In the genomic region with DNA sequence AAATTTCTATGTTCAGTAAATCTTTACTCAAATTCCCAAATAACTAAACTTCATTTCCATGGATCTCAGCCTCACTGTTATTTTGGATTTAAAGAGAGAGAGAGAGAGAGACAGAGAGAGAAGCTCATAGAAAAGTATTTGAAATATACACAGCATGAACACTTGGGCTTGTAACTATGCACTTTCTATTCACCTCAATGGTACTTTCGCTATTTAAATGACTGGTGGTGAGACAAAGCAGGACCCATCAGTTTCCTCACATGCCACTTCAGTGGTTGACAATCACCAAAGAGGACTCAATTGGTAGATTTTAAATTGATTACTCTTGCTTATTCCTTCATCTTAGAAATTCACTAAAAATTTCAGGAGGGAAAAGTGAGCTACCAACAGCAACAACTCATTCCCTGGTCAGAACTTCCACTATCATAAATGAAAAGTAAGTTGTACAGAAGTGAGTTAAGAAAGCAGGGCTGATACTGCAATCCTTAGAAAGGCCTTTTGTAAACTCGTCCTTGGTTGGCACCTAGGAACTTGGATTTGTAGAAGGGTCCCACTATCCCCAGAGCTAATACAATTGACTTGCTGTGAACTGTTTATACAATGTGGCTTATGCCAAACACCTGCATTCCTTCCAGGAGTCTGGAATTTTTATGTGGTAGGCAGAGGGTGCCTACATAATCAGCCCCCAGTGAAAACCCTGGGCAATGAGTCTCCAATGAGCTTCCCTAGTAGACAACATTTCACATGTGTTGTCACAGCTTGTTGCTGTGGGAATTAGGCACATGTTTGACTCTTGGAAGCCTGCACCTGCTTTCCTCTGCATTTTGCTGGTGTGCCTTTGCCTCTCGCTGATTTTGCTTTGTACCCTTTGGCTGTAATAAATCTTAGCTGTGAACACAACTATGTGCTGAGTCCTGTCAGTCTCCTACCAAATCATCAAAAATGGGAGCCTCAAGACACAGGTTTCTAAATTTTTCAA, we compare ENCODE assay signal across 12 cellular contexts. TPM values are rescaled to one million over a fixed set of nuclear protein-coding genes. Genes with fewer than 3 reads are reported as not detected.
DNase-seq lines count a peak whose midpoint lies in the region; ATAC-seq and TF ChIP-seq lines count a peak whose summit lies in the region.
"Had no signal": no experiment of that assay in that cellular context is flagged by ENCODE, and none has a peak within 500 bp of the region (broad histone marks: within the 10 kb centered on the region; RNA-seq: fewer than 3 reads in every experiment).

No MANE protein-coding gene starts in this region.

- TF ChIP-seq POLR2A in gastrocnemius medialis (IDR thresholded peaks at IDR 0.05): no peak

- ATAC-seq in GM21360 (IDR thresholded peaks at IDR 0.05; ENCODE audit: unreplicated experiment) (peak; percentile 85), HG03108 (IDR thresholded peaks at IDR 0.05; ENCODE audit: unreplicated experiment) (peak; percentile 90), memory B cell (ENCODE audit: low read depth) (no peak), HG02970 (IDR thresholded peaks at IDR 0.05; ENCODE audit: low FRiP score, unreplicated experiment) (no peak), gastrocnemius medialis (no peak)

- peaks cover 38% of the 10 kb centered on the region for H3K36me3 Mint-ChIP-seq in memory B cell

- peaks cover 5% of the 10 kb centered on the region for H3K4me1 Mint-ChIP-seq in memory B cell

- no peak overlapping the region for H3K27ac ChIP-seq in gastrocnemius medialis

- TF ChIP-seq CTCF in gastrocnemius medialis (IDR thresholded peaks at IDR 0.05 in 4 of 5, conservative IDR thresholded peaks at IDR 0.05 in 1 of 5): no peak

- in situ Hi-C loops in gastrocnemius medialis (cut with MboI; ENCODE audit: low sequenced_read_pairs in 4 of 4): no loop called here

- H3K36me3 ChIP-seq in gastrocnemius medialis: peaks cover 0 to 67% of the 10 kb centered on the region in 2 donors

- H3K4me3 ChIP-seq in gastrocnemius medialis: no peak overlapping the region

- peak; percentile 12 for DNase-seq in activated CD4-positive, alpha-beta T cell treated with anti-CD3 and anti-CD28 coated beads for 48 hours
- DNase-seq in activated CD4-positive, alpha-beta T cell treated with anti-CD3 and anti-CD28 coated beads for 4 hours: no peak
- no peak for DNase-seq in memory B cell (ENCODE audit: low spot score in 2 of 2)
- DNase-seq in occipital lobe (lab: John Stamatoyannopoulos, UW): no peak
- no peak for DNase-seq in gastrocnemius medialis
- DNase-seq: DND-41, GOT3, mammary epithelial cell, SIG-M5 had no signal

- H3K9me3 Mint-ChIP-seq in memory B cell: no peaks in the 10 kb centered on the region

- no peak overlapping the region for H3K4me3 Mint-ChIP-seq in memory B cell

- intact Hi-C loops in gastrocnemius medialis (cut with DNase I; ENCODE audit: low total_unique reads): no loop called here

- H3K4me1 ChIP-seq in gastrocnemius medialis: no peaks in the 10 kb centered on the region

- no peaks in the 10 kb centered on the region for H3K27me3 ChIP-seq in gastrocnemius medialis

- peak overlapping the region; percentile 28 for H3K27ac Mint-ChIP-seq in memory B cell

- no peaks in the 10 kb centered on the region for H3K27me3 Mint-ChIP-seq in memory B cell

- H3K9me3 ChIP-seq in gastrocnemius medialis: no peaks in the 10 kb centered on the region

RNA-seq across cellular contexts. Expression of a gene that starts 10.8 kb away (rescaled TPM):
- total RNA-seq in occipital lobe: 9.8 TPM
- total RNA-seq in gastrocnemius medialis: 1 to 10 TPM; 5.3 to 8.5 (median 7.3) TPM

RNA-seq across cellular contexts. Expression of a gene that starts 54.4 kb away (rescaled TPM):
- total RNA-seq in occipital lobe (25.9 TPM), gastrocnemius medialis (10 to 100 TPM; 19.4 to 31.4 (median 23.5) TPM)

Comparison
In these comparisons a context has a peak if more than half of its experiments do, and no peak if none do; other contexts are left out.
1. ATAC-seq: peak in GM21360 (single experiment) and HG03108 (single experiment); none in memory B cell (single experiment), HG02970 (single experiment) and gastrocnemius medialis (0 of 2).